ENCODE assay signal across 1 cellular context in genomic region chr10:44978570-44979280, GRCh38.
A peak's percentile ranks its signal among the peaks of the same experiment; 100 is the strongest.
TF ChIP-seq lines count a peak whose summit lies in the region.

A gene with protein sequence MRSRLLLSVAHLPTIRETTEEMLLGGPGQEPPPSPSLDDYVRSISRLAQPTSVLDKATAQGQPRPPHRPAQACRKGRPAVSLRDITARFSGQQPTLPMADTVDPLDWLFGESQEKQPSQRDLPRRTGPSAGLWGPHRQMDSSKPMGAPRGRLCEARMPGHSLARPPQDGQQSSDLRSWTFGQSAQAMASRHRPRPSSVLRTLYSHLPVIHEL (minus strand): TSS chr10:44978809. CDS start chr10:44978030, 779 bp downstream.

TF ChIP-seq in HepG2, 621 proteins besides CTCF, POLR2A, EP300 and RAD21 (continued from another document and continues in another):
- TF ChIP-seq RFX5 (IDR thresholded peaks at IDR 0.05; ENCODE audit: low read depth, low read length), result no peak
- peak; percentile 100 for TF ChIP-seq HOXA9 (CRISPR knock-in tag; IDR thresholded peaks at IDR 0.05; ENCODE audit: borderline replicate concordance)
- peak; percentile 76 for TF ChIP-seq CREM (IDR thresholded peaks at IDR 0.05)
- TF ChIP-seq CREM (CRISPR knock-in tag; IDR thresholded peaks at IDR 0.05), result no peak
- TF ChIP-seq ZNF367 (CRISPR knock-in tag; IDR thresholded peaks at IDR 0.05; ENCODE audit: borderline replicate concordance), result peak; percentile 60; the same call in 1 of the 2 replicates
- TF ChIP-seq MEIS2 (CRISPR knock-in tag; IDR thresholded peaks at IDR 0.05), result peak; percentile 100
- TF ChIP-seq DZIP1 (CRISPR knock-in tag; IDR thresholded peaks at IDR 0.05), result no peak
- no peak for TF ChIP-seq ZNF276 (CRISPR knock-in tag; IDR thresholded peaks at IDR 0.05; ENCODE audit: low read depth)
- TF ChIP-seq ZBTB43 (CRISPR knock-in tag; conservative IDR thresholded peaks at IDR 0.05), result no peak; the same call in 1 of the 2 replicates
- TF ChIP-seq RAD51 (IDR thresholded peaks at IDR 0.05; ENCODE audit: borderline replicate concordance), result no peak
- no peak for TF ChIP-seq MAFF (IDR thresholded peaks at IDR 0.05; ENCODE audit: low read depth, low read length)
- TF ChIP-seq MLLT10 (CRISPR knock-in tag; IDR thresholded peaks at IDR 0.05), result no peak
- TF ChIP-seq KLF11 (CRISPR knock-in tag; IDR thresholded peaks at IDR 0.05), result peak; percentile 89
- peak; percentile 23; the same call in 1 of the 2 replicates for TF ChIP-seq TFDP2 (CRISPR knock-in tag; IDR thresholded peaks at IDR 0.05)
- peak; percentile 85; the same call in 1 of the 2 replicates for TF ChIP-seq GFI1 (CRISPR knock-in tag; IDR thresholded peaks at IDR 0.05; ENCODE audit: borderline replicate concordance)
- TF ChIP-seq TBX3 (IDR thresholded peaks at IDR 0.05; ENCODE audit: borderline replicate concordance), result peak; percentile 50; the same call in 1 of the 2 replicates
- 0 out of 2 replicates have a peak, but pooled peaks have one; percentile 47 for TF ChIP-seq ZNF292 (CRISPR knock-in tag; IDR thresholded peaks at IDR 0.05; ENCODE audit: borderline replicate concordance, low read depth)
- no peak for TF ChIP-seq SNAI1 (CRISPR knock-in tag; IDR thresholded peaks at IDR 0.05; ENCODE audit: borderline replicate concordance)
- no peak for TF ChIP-seq AGO1 (IDR thresholded peaks at IDR 0.05; ENCODE audit: low read depth, low read length, poor library complexity, severe bottlenecking)
- no peak for TF ChIP-seq ZNF333 (CRISPR knock-in tag; IDR thresholded peaks at IDR 0.05; ENCODE audit: borderline replicate concordance)
- TF ChIP-seq BRD4 (CRISPR knock-in tag; IDR thresholded peaks at IDR 0.05), result no peak
- 0 out of 2 replicates have a peak, but pooled peaks have one; percentile 77 for TF ChIP-seq FIP1L1 (IDR thresholded peaks at IDR 0.05; ENCODE audit: borderline replicate concordance, insufficient read depth, low read depth, low read length)
- no peak; the same call in 1 of the 2 replicates for TF ChIP-seq ELF4 (CRISPR knock-in tag; IDR thresholded peaks at IDR 0.05; ENCODE audit: borderline replicate concordance)
- TF ChIP-seq SYNCRIP (IDR thresholded peaks at IDR 0.05; ENCODE audit: insufficient read depth, low read depth, low read length), result no peak
- no peak for TF ChIP-seq ZKSCAN1 (IDR thresholded peaks at IDR 0.05; ENCODE audit: low read length)
- TF ChIP-seq TERF1 (CRISPR knock-in tag; IDR thresholded peaks at IDR 0.05), result no peak
- peak; percentile 47; the same call in 1 of the 2 replicates for TF ChIP-seq HOXA3 (CRISPR knock-in tag; IDR thresholded peaks at IDR 0.05)
- no peak for TF ChIP-seq MTF2 (CRISPR knock-in tag; IDR thresholded peaks at IDR 0.05; ENCODE audit: borderline replicate concordance)
- TF ChIP-seq TAF1 (CRISPR knock-in tag; IDR thresholded peaks at IDR 0.05), result peak; percentile 96
- peak; percentile 66 to 99; a peak in 2 of 4 replicates for TF ChIP-seq KLF16 (CRISPR knock-in tag; IDR thresholded peaks at IDR 0.05)
- TF ChIP-seq RARA (CRISPR knock-in tag; IDR thresholded peaks at IDR 0.05), result peak; percentile 97
- TF ChIP-seq, protein P1, sequence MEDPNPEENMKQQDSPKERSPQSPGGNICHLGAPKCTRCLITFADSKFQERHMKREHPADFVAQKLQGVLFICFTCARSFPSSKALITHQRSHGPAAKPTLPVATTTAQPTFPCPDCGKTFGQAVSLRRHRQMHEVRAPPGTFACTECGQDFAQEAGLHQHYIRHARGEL (CRISPR knock-in tag; IDR thresholded peaks at IDR 0.05), result peak; percentile 33; the same call in 1 of the 2 replicates
- TF ChIP-seq ZFY (CRISPR knock-in tag; IDR thresholded peaks at IDR 0.05), result no peak; the same call in 1 of the 2 replicates
- TF ChIP-seq, protein P2, sequence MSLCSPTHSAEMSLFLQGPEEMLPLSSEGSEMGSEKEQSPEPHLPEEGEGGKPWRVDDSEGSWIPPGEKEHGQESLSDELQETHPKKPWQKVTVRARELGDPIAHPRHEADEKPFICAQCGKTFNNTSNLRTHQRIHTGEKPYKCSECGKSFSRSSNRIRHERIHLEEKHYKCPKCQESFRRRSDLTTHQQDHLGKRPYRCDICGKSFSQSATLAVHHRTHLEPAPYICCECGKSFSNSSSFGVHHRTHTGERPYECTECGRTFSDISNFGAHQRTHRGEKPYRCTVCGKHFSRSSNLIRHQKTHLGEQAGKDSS (CRISPR knock-in tag; IDR thresholded peaks at IDR 0.05; ENCODE audit: borderline replicate concordance, low read depth), result peak; percentile 90; the same call in 1 of the 2 replicates
- TF ChIP-seq, protein P3, sequence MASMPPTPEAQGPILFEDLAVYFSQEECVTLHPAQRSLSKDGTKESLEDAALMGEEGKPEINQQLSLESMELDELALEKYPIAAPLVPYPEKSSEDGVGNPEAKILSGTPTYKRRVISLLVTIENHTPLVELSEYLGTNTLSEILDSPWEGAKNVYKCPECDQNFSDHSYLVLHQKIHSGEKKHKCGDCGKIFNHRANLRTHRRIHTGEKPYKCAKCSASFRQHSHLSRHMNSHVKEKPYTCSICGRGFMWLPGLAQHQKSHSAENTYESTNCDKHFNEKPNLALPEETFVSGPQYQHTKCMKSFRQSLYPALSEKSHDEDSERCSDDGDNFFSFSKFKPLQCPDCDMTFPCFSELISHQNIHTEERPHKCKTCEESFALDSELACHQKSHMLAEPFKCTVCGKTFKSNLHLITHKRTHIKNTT (CRISPR knock-in tag; IDR thresholded peaks at IDR 0.05), result no peak
- no peak; the same call in 1 of the 2 replicates for TF ChIP-seq ZNF329 (CRISPR knock-in tag; IDR thresholded peaks at IDR 0.05; ENCODE audit: low read depth)
- peak; percentile 94; the same call in 1 of the 2 replicates for TF ChIP-seq ZNF337 (CRISPR knock-in tag; IDR thresholded peaks at IDR 0.05; ENCODE audit: borderline replicate concordance, low read depth)
- TF ChIP-seq TIGD3 (CRISPR knock-in tag; IDR thresholded peaks at IDR 0.05; ENCODE audit: borderline replicate concordance), result 0 out of 2 replicates have a peak, but pooled peaks have one; percentile 25
- TF ChIP-seq FOSL2 (CRISPR knock-in tag; IDR thresholded peaks at IDR 0.05), result peak; percentile 77; the same call in 1 of the 2 replicates
- TF ChIP-seq TBP (CRISPR knock-in tag; IDR thresholded peaks at IDR 0.05), result 0 out of 2 replicates have a peak, but pooled peaks have one; percentile 77
- TF ChIP-seq, protein P4, sequence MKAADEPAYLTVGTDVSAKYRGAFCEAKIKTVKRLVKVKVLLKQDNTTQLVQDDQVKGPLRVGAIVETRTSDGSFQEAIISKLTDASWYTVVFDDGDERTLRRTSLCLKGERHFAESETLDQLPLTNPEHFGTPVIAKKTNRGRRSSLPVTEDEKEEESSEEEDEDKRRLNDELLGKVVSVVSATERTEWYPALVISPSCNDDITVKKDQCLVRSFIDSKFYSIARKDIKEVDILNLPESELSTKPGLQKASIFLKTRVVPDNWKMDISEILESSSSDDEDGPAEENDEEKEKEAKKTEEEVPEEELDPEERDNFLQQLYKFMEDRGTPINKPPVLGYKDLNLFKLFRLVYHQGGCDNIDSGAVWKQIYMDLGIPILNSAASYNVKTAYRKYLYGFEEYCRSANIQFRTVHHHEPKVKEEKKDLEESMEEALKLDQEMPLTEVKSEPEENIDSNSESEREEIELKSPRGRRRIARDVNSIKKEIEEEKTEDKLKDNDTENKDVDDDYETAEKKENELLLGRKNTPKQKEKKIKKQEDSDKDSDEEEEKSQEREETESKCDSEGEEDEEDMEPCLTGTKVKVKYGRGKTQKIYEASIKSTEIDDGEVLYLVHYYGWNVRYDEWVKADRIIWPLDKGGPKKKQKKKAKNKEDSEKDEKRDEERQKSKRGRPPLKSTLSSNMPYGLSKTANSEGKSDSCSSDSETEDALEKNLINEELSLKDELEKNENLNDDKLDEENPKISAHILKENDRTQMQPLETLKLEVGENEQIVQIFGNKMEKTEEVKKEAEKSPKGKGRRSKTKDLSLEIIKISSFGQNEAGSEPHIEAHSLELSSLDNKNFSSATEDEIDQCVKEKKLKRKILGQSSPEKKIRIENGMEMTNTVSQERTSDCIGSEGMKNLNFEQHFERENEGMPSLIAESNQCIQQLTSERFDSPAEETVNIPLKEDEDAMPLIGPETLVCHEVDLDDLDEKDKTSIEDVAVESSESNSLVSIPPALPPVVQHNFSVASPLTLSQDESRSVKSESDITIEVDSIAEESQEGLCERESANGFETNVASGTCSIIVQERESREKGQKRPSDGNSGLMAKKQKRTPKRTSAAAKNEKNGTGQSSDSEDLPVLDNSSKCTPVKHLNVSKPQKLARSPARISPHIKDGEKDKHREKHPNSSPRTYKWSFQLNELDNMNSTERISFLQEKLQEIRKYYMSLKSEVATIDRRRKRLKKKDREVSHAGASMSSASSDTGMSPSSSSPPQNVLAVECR (CRISPR knock-in tag; IDR thresholded peaks at IDR 0.05; ENCODE audit: borderline replicate concordance), result peak; percentile 79; the same call in 1 of the 2 replicates
- no peak for TF ChIP-seq LCORL (IDR thresholded peaks at IDR 0.05)
- peak; percentile 74 for TF ChIP-seq LCORL (CRISPR knock-in tag; IDR thresholded peaks at IDR 0.05)
- TF ChIP-seq NFIB (CRISPR knock-in tag; IDR thresholded peaks at IDR 0.05; ENCODE audit: borderline replicate concordance), result no peak
